35 cellular contexts compared by ENCODE assay signal in genomic region chr1:69406244-69406643, GRCh38.
"Had no signal": no experiment of that assay in that cellular context is flagged by ENCODE, and none has a peak within 500 bp of the region (broad histone marks: within the 10 kb centered on the region; RNA-seq: fewer than 3 reads in every experiment).

No MANE protein-coding gene starts in this region.

- H3K9me3 ChIP-seq: MG63 had no signal

- DNase-seq: MG63, MM.1S, MV-4-11, NCI-H1048, NCI-H1092, NCI-H1092 treated with DMSO at 0.1 percent for 48 hours, NCI-H1105, NCI-H1105 treated with DMSO at 0.1 percent for 48 hours, NCI-H1417, NCI-H1417 treated with DMSO at 0.1 percent for 48 hours, NCI-H1436, NCI-H1436 treated with DMSO at 0.1 percent for 48 hours, NCI-H146, NCI-H1694, NCI-H1694 treated with DMSO at 0.1 percent for 48 hours, NCI-H187, NCI-H187 treated with DMSO at 0.1 percent for 48 hours, NCI-H1930, NCI-H2029, NCI-H2029 treated with DMSO at 0.1 percent for 48 hours, NCI-H2081, NCI-H2081 treated with DMSO at 0.1 percent for 48 hours, NCI-H2107, NCI-H2171, NCI-H2171 treated with DMSO at 0.1 percent for 48 hours, NCI-H2227 treated with DMSO at 0.1 percent for 48 hours, NCI-H226, NCI-H345, NCI-H446, NCI-H446 treated with DMSO at 0.1 percent for 48 hours, NCI-H510A, NCI-H510A treated with DMSO at 0.1 percent for 48 hours, NCI-H524, NCI-H524 treated with DMSO at 0.1 percent for 48 hours, NCI-H526 had no signal

- H3K4me3 ChIP-seq: MG63 had no signal

- H3K36me3 ChIP-seq: MG63 had no signal

- H3K27me3 ChIP-seq: MG63 had no signal
